In the genomic region with DNA sequence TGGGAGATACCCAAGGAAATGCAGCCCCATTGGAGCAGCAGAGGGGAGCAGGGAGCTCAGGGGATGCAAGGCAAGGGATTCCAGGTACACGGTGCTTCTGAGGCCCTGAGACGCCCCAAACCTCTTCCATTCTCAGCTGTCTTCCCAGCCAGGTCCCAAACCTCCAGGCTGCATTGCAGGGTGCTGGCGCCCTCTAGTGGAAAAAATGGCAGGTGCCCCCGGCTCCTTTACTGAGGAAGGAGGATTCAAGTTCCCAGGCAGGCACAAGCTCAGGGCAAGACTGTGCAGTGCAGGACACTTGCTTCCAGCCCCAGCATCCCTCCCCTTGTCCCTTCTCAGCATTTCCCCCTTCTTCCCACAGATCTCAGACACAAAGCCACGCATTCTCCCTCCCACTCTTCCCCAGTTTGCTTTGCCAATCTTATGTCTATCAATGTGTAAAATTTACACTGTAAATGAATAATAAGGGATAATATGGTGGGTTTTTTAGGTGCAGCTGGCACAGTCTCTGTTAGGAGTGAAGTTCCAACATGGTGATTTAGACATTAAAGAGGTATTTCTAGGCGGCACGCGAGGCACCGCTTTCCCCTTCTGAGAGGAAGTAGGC, we compare ENCODE assay signal across 8 cellular contexts. TPM values are rescaled to one million over a fixed set of nuclear protein-coding genes. Genes with fewer than 3 reads are reported as not detected.
DNase-seq lines count a peak whose midpoint lies in the region; ATAC-seq lines count a peak whose summit lies in the region.

No MANE protein-coding gene starts in this region.

- H3K4me1 ChIP-seq in mesendoderm (ENCODE audit: control insufficient read depth, low read depth, low read length), result no peaks in the 10 kb centered on the region

- no peak overlapping the region for H3K23ac ChIP-seq in mesendoderm (ENCODE audit: low read length)

- H4K5ac ChIP-seq in mesendoderm (ENCODE audit: low read length), result no peak overlapping the region

- peak; percentile 41 for ATAC-seq in HG02981 (IDR thresholded peaks at IDR 0.05; ENCODE audit: unreplicated experiment)

- H4K8ac ChIP-seq in mesendoderm (ENCODE audit: low read depth, low read length), result no peak overlapping the region

- no peaks in the 10 kb centered on the region for H3K27me3 ChIP-seq in mesendoderm (ENCODE audit: insufficient read depth, low read length, poor library complexity)

- H2BK15ac ChIP-seq in mesendoderm (replicated peaks; ENCODE audit: low read depth), result no peak overlapping the region

- peak; percentile 53 for DNase-seq in NCI-H146 (lab: John Stamatoyannopoulos, UW)
- DNase-seq in NCI-H146 treated with DMSO at 0.1 percent for 48 hours (lab: John Stamatoyannopoulos, UW; ENCODE audit: unreplicated experiment), result no peak
- DNase-seq in NCI-H460 (ENCODE audit: extremely low read depth, low read depth), result peak; percentile 60
- peak; percentile 81 to 84 for DNase-seq in activated CD4-positive, alpha-beta T cell treated with anti-CD3 and anti-CD28 coated beads, Interleukin-2, amount 50 U/mL, for 48 hours
- peak; percentile 13 for DNase-seq in effector CD8-positive, alpha-beta T cell (lab: John Stamatoyannopoulos, UW)
- peak; percentile 83 for DNase-seq in mesendoderm
- peak; percentile 31 to 32 for DNase-seq in stimulated activated CD8-positive, alpha-beta memory T cell treated with anti-CD3 and anti-CD28 coated beads, Interleukin-15, amount 100 ng/mL, for 48 hours (ENCODE audit: low read depth in 2 of 2)

- no peak overlapping the region for H3K4ac ChIP-seq in mesendoderm (ENCODE audit: low read depth, low read length)

- H2BK120ac ChIP-seq in mesendoderm (ENCODE audit: low read depth, low read length), result no peak overlapping the region

- H3K79me2 ChIP-seq in mesendoderm (ENCODE audit: control insufficient read depth, insufficient read depth, low read length), result no peaks in the 10 kb centered on the region

- H3K36me3 ChIP-seq in mesendoderm (ENCODE audit: control insufficient read depth, insufficient read depth, low read length), result no peaks in the 10 kb centered on the region

- H3K18ac ChIP-seq in mesendoderm (ENCODE audit: low read length), result no peak overlapping the region

- H3K4me2 ChIP-seq in mesendoderm (ENCODE audit: low read length), result no peak overlapping the region

- no peak overlapping the region for H2AK5ac ChIP-seq in mesendoderm (ENCODE audit: low read length)

- no peaks in the 10 kb centered on the region for H3K79me1 ChIP-seq in mesendoderm (ENCODE audit: low read length)

- no peak overlapping the region for H3K4me3 ChIP-seq in mesendoderm (ENCODE audit: low read length)

- no peak overlapping the region for H3K27ac ChIP-seq in mesendoderm (ENCODE audit: low read depth, low read length)

- no peak overlapping the region for H3K9ac ChIP-seq in mesendoderm (ENCODE audit: low read length)

- no CpG with 5 or more reads among the region's 9 CpGs for WGBS in mesendoderm (ENCODE audit: extremely low coverage, insufficient coverage, low lambda C conversion rate)

- no peak overlapping the region for H3K56ac ChIP-seq in mesendoderm (ENCODE audit: low read length)

- H2BK5ac ChIP-seq in mesendoderm (ENCODE audit: low read length), result no peak overlapping the region

RNA-seq across cellular contexts. Expression of a gene that starts 46.1 kb away (rescaled TPM):
- total RNA-seq in NCI-H460 (2014; rRNA removed; shearing (Covaris generic)), result 13.5 and 15.8 TPM in 2 replicates
- polyA plus RNA-seq in NCI-H460 (2014; cell fraction: nucleus; rRNA removed), result 10.2 and 16.6 TPM in 2 replicates
- polyA plus RNA-seq in mesendoderm (2013, experiment 1 of 2), result 6.3 TPM
- 6.0 TPM for polyA plus RNA-seq in mesendoderm (2013, experiment 2 of 2)
